In genomic region chr11:88087281-88087680, GRCh38 we compare ENCODE assay signal across 25 cellular contexts.
"Had no signal": no experiment of that assay in that cellular context is flagged by ENCODE, and none has a peak within 500 bp of the region (broad histone marks: within the 10 kb centered on the region; RNA-seq: fewer than 3 reads in every experiment).

No MANE protein-coding gene starts in this region.

- H3K4me1 ChIP-seq: colonic mucosa, esophagus muscularis mucosa, esophagus squamous epithelium, foreskin keratinocyte, gastrocnemius medialis, gastroesophageal sphincter, heart left ventricle, heart right ventricle had no signal

- H3K27ac Mint-ChIP-seq: dendritic cell treated with granulocyte-macrophage colony-stimulating factor and Interleukin-4, amounts not matched to agents 40 ng/mL and 50 ng/mL, for 4 days; effector memory CD8-positive, alpha-beta T cell; endodermal cell had no signal

- H3K9me3 ChIP-seq: colonic mucosa, esophagus muscularis mucosa, esophagus squamous epithelium, gastrocnemius medialis, gastroesophageal sphincter, heart left ventricle had no signal

- H3K27me3 ChIP-seq: colonic mucosa, dorsolateral prefrontal cortex, esophagus muscularis mucosa, esophagus squamous epithelium, foreskin keratinocyte, gastrocnemius medialis, gastroesophageal sphincter, heart left ventricle, heart right ventricle had no signal

- H3K36me3 ChIP-seq: colonic mucosa, esophagus muscularis mucosa, esophagus squamous epithelium, gastrocnemius medialis, gastroesophageal sphincter, heart left ventricle, heart right ventricle had no signal

- H3K27ac ChIP-seq: colonic mucosa, coronary artery, dorsolateral prefrontal cortex, epithelial cell of prostate, esophagus muscularis mucosa, esophagus squamous epithelium, foreskin keratinocyte, gastrocnemius medialis, gastroesophageal sphincter, heart left ventricle, heart right ventricle had no signal

- ATAC-seq: effector memory CD8-positive, alpha-beta T cell; esophagus mucosa; foreskin keratinocyte; gastrocnemius medialis; gastroesophageal sphincter; heart left ventricle; heart right ventricle had no signal

- H3K4me1 Mint-ChIP-seq: endodermal cell had no signal

- H3K9me3 Mint-ChIP-seq: dendritic cell treated with granulocyte-macrophage colony-stimulating factor and Interleukin-4, amounts not matched to agents 40 ng/mL and 50 ng/mL, for 4 days; effector memory CD8-positive, alpha-beta T cell had no signal

- H3K4me3 ChIP-seq: colonic mucosa, coronary artery, dorsolateral prefrontal cortex, esophagus muscularis mucosa, esophagus squamous epithelium, gastrocnemius medialis, gastroesophageal sphincter, heart left ventricle, heart right ventricle had no signal

- DNase-seq: colonic mucosa; cortex of kidney; dermis blood vessel endothelial cell; dorsolateral prefrontal cortex; effector CD4-positive, alpha-beta T cell; effector CD8-positive, alpha-beta T cell; effector memory CD4-positive, alpha-beta T cell; effector memory CD8-positive, alpha-beta T cell; endodermal cell; erythroblast; esophagus squamous epithelium; foreskin fibroblast; foreskin keratinocyte; foreskin melanocyte; gastrocnemius medialis; glutamatergic neuron; head of caudate nucleus; heart left ventricle; heart right ventricle had no signal

- H3K4me3 Mint-ChIP-seq: dendritic cell treated with granulocyte-macrophage colony-stimulating factor and Interleukin-4, amounts not matched to agents 40 ng/mL and 50 ng/mL, for 4 days; effector memory CD8-positive, alpha-beta T cell; endodermal cell had no signal

- H3K27me3 Mint-ChIP-seq: dendritic cell treated with granulocyte-macrophage colony-stimulating factor and Interleukin-4, amounts not matched to agents 40 ng/mL and 50 ng/mL, for 4 days had no signal
